In the genomic region with DNA sequence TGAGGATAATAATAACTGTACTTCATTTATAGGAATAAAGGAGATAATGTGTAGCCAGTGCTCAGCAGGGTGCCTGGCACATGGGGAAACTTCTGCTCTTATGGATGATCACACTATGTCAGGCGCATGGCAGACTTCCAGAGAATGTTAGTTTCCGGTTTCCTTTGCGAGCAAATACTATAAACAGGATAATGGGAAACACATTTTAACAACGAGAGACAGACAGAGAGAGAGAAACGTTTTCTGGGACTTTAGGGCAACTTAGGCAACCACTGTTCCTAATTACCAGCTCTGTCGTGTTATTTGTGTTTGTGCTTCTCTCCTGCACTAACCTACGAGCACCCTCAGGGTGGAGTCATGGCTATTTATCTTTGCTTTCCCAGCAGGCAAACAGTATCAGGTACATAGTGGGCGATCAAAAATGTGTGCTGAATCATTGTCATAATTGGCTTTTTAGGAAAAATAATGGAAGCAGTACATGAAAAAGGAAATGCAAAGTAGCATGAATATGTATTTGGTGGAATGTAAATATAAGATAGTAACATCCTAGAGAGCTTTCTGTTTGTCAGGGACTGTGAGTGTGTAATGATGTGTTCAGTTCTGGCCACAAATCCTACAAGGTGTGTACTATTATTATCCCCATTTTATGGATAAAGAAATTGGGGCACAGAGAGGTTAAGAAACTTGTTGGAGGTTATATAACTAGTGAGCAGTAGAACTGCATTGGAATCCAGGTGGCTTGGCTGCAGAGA, we compare ENCODE assay signal across 1 cellular context.
TF ChIP-seq lines count a peak whose summit lies in the region.

No MANE protein-coding gene starts in this region.

TF ChIP-seq in SK-N-SH, 30 proteins besides CTCF, POLR2A, EP300 and RAD21 (continued from another document):
- TF ChIP-seq, protein P1, sequence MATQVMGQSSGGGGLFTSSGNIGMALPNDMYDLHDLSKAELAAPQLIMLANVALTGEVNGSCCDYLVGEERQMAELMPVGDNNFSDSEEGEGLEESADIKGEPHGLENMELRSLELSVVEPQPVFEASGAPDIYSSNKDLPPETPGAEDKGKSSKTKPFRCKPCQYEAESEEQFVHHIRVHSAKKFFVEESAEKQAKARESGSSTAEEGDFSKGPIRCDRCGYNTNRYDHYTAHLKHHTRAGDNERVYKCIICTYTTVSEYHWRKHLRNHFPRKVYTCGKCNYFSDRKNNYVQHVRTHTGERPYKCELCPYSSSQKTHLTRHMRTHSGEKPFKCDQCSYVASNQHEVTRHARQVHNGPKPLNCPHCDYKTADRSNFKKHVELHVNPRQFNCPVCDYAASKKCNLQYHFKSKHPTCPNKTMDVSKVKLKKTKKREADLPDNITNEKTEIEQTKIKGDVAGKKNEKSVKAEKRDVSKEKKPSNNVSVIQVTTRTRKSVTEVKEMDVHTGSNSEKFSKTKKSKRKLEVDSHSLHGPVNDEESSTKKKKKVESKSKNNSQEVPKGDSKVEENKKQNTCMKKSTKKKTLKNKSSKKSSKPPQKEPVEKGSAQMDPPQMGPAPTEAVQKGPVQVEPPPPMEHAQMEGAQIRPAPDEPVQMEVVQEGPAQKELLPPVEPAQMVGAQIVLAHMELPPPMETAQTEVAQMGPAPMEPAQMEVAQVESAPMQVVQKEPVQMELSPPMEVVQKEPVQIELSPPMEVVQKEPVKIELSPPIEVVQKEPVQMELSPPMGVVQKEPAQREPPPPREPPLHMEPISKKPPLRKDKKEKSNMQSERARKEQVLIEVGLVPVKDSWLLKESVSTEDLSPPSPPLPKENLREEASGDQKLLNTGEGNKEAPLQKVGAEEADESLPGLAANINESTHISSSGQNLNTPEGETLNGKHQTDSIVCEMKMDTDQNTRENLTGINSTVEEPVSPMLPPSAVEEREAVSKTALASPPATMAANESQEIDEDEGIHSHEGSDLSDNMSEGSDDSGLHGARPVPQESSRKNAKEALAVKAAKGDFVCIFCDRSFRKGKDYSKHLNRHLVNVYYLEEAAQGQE (IDR thresholded peaks at IDR 0.05; ENCODE audit: low read depth, low read length), result no peak
- TF ChIP-seq GATA2 (CRISPR knock-in tag; IDR thresholded peaks at IDR 0.05) (no peak), ELF1 (IDR thresholded peaks at IDR 0.05) (no peak), MEF2A (IDR thresholded peaks at IDR 0.05; ENCODE audit: borderline replicate concordance, low read depth) (no peak), RFX5 (IDR thresholded peaks at IDR 0.05; ENCODE audit: low read length) (no peak), SMC3 (IDR thresholded peaks at IDR 0.05; ENCODE audit: low read depth, low read length) (no peak), RCOR1 (IDR thresholded peaks at IDR 0.05; ENCODE audit: low read length) (peak; percentile 65; the same call in 1 of the 2 replicates), POLR2AphosphoS5 (IDR thresholded peaks at IDR 0.05; ENCODE audit: low read depth, low read length) (no peak), TCF12 (IDR thresholded peaks at IDR 0.05) (peak; percentile 89), NRF1 (IDR thresholded peaks at IDR 0.05; ENCODE audit: low read depth, low read length) (no peak), TEAD4 (IDR thresholded peaks at IDR 0.05; ENCODE audit: borderline replicate concordance, insufficient read depth) (0 out of 2 replicates have a peak, but pooled peaks have one; percentile 24), FOXM1 (IDR thresholded peaks at IDR 0.05; ENCODE audit: low read depth) (no peak), SIN3A (IDR thresholded peaks at IDR 0.05; ENCODE audit: borderline replicate concordance, low read depth, low read length) (no peak), FOXJ3 (CRISPR knock-in tag; IDR thresholded peaks at IDR 0.05) (peak; percentile 90), MXI1 (IDR thresholded peaks at IDR 0.05; ENCODE audit: low read depth, low read length) (peak; percentile 86)
- TF ChIP-seq, protein P2, sequence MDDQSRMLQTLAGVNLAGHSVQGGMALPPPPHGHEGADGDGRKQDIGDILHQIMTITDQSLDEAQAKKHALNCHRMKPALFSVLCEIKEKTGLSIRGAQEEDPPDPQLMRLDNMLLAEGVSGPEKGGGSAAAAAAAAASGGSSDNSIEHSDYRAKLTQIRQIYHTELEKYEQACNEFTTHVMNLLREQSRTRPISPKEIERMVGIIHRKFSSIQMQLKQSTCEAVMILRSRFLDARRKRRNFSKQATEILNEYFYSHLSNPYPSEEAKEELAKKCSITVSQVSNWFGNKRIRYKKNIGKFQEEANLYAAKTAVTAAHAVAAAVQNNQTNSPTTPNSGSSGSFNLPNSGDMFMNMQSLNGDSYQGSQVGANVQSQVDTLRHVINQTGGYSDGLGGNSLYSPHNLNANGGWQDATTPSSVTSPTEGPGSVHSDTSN (IDR thresholded peaks at IDR 0.05), result peak; percentile 47; the same call in 1 of the 2 replicates
- TF ChIP-seq, protein P3, sequence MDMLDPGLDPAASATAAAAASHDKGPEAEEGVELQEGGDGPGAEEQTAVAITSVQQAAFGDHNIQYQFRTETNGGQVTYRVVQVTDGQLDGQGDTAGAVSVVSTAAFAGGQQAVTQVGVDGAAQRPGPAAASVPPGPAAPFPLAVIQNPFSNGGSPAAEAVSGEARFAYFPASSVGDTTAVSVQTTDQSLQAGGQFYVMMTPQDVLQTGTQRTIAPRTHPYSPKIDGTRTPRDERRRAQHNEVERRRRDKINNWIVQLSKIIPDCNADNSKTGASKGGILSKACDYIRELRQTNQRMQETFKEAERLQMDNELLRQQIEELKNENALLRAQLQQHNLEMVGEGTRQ (IDR thresholded peaks at IDR 0.05; ENCODE audit: borderline replicate concordance, low read depth, low read length), result no peak
- TF ChIP-seq, protein P4, sequence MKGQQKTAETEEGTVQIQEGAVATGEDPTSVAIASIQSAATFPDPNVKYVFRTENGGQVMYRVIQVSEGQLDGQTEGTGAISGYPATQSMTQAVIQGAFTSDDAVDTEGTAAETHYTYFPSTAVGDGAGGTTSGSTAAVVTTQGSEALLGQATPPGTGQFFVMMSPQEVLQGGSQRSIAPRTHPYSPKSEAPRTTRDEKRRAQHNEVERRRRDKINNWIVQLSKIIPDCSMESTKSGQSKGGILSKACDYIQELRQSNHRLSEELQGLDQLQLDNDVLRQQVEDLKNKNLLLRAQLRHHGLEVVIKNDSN (IDR thresholded peaks at IDR 0.05; ENCODE audit: borderline replicate concordance, low read depth), result no peak
- TF ChIP-seq, protein P5, sequence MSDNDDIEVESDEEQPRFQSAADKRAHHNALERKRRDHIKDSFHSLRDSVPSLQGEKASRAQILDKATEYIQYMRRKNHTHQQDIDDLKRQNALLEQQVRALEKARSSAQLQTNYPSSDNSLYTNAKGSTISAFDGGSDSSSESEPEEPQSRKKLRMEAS (IDR thresholded peaks at IDR 0.05; ENCODE audit: low read depth), result peak; percentile 77
